In genomic region chr9:136544549-136545064, GRCh38 we compare ENCODE assay signal across 8 cellular contexts. TPM values are rescaled to one million over a fixed set of nuclear protein-coding genes. Genes with fewer than 3 reads are reported as not detected.
DNase-seq lines count a peak whose midpoint lies in the region; ATAC-seq and TF ChIP-seq lines count a peak whose summit lies in the region.

No MANE protein-coding gene starts in this region.

- H3K4me3 Mint-ChIP-seq in memory B cell = peak overlapping the region; percentile 87

- peaks cover 6% of the 10 kb centered on the region; the same call in 1 of the 2 replicates for H3K27me3 ChIP-seq in HUES64 (ENCODE audit: insufficient read depth, low read length)

- under 1% methylated on average over 40 of the region's 40 CpGs for WGBS in HUES64

- H3K27ac Mint-ChIP-seq in memory B cell = no peak overlapping the region

- no peak for TF ChIP-seq CTCF in AG04449 (IDR thresholded peaks at IDR 0.05; ENCODE audit: insufficient read depth, low read length, missing control alignments)

- ATAC-seq in memory B cell (ENCODE audit: low read depth) (no peak), HG03571 (IDR thresholded peaks at IDR 0.05; ENCODE audit: unreplicated experiment) (no peak)

- no peaks in the 10 kb centered on the region for H3K9me3 Mint-ChIP-seq in memory B cell

- H3K9ac ChIP-seq in HUES64 (ENCODE audit: low read depth, low read length) = peak overlapping the region; percentile 74; the same call in 1 of the 2 replicates

- peaks cover 22% of the 10 kb centered on the region for H3K4me1 Mint-ChIP-seq in memory B cell

- peaks cover 16% of the 10 kb centered on the region for H3K4me1 ChIP-seq in HUES64 (ENCODE audit: insufficient read depth, low read length)

- no peak for DNase-seq in AG04449 (ENCODE audit: low read depth, low spot score)
- DNase-seq in activated CD4-positive, alpha-beta T cell treated with anti-CD3 and anti-CD28 coated beads, Interleukin-2, amount 50 U/mL, for 48 hours = peak; percentile 72 to 78
- DNase-seq in effector CD4-positive, alpha-beta T cell = peak; percentile 43
- peak in 1 of 2 donors; percentile 48 for DNase-seq in memory B cell (ENCODE audit: low spot score in 2 of 2)
- DNase-seq in stimulated activated CD8-positive, alpha-beta memory T cell treated with anti-CD3 and anti-CD28 coated beads, Interleukin-4, amount 100 ng/mL, for 48 hours = peak; percentile 75
- no peak for DNase-seq in T1000 (lab: John Stamatoyannopoulos, UW)

- H3K36me3 ChIP-seq in HUES64 (ENCODE audit: insufficient read depth, low read length) = peaks cover 31% of the 10 kb centered on the region

- CTCF ChIA-PET in AG04449 (lab: Yijun Ruan, JAX) = interaction anchor here (1.1 kb wide), 1 partner anchor 56 kb away, joined by 3 read pairs; no protein-coding TSS in a partner anchor

- H3K36me3 Mint-ChIP-seq in memory B cell = peaks cover 2% of the 10 kb centered on the region

- H3K9me3 ChIP-seq in HUES64 (ENCODE audit: insufficient read depth, low read depth, low read length) = no peaks in the 10 kb centered on the region

- H3K27me3 Mint-ChIP-seq in memory B cell = no peaks in the 10 kb centered on the region

- H3K4me3 ChIP-seq in AG04449 (ENCODE audit: low read depth, low read length) (peak overlapping the region; percentile 71), HUES64 (ENCODE audit: low read length) (peak overlapping the region; percentile 84)

- POLR2A ChIA-PET in AG04449 (lab: Yijun Ruan, JAX) = no interaction called here

- no peak overlapping the region; the same call in 1 of the 2 replicates for H3K27ac ChIP-seq in HUES64 (ENCODE audit: low read depth, low read length)

RNA-seq across cellular contexts. Expression of gene NOTCH1, which starts 1.2 kb away (rescaled TPM):
- polyA plus RNA-seq in HUES64 (2013, experiment 1 of 2) = 19.0 TPM
- polyA plus RNA-seq in HUES64 (2013, experiment 2 of 2) = 21.8 TPM

Comparison
In these comparisons a context has a peak if more than half of its experiments do, and no peak if none do; other contexts are left out.
1. DNase-seq: peak in activated CD4-positive, alpha-beta T cell treated with anti-CD3 and anti-CD28 coated beads, Interleukin-2, amount 50 U/mL, for 48 hours (2 of 2), effector CD4-positive, alpha-beta T cell (single experiment) and stimulated activated CD8-positive, alpha-beta memory T cell treated with anti-CD3 and anti-CD28 coated beads, Interleukin-4, amount 100 ng/mL, for 48 hours (single experiment); none in AG04449 (single experiment) and T1000 (single experiment).